In genomic region chr11:10349806-10350205, GRCh38 we compare ENCODE assay signal across 20 cellular contexts. TPM values are rescaled to one million over a fixed set of nuclear protein-coding genes. Genes with fewer than 3 reads are reported as not detected.
DNase-seq lines count a peak whose midpoint lies in the region; ATAC-seq, FAIRE-seq and TF ChIP-seq lines count a peak whose summit lies in the region.
"Had no signal": no experiment of that assay in that cellular context is flagged by ENCODE, and none has a peak within 500 bp of the region (broad histone marks: within the 10 kb centered on the region; RNA-seq: fewer than 3 reads in every experiment).

No MANE protein-coding gene starts in this region.

- H3K27me3 ChIP-seq in GM23248 (replicated peaks; ENCODE audit: insufficient read depth) (no peaks in the 10 kb centered on the region), IMR-90 (ENCODE audit: control insufficient read depth, insufficient read depth, low read length) (no peaks in the 10 kb centered on the region), parathyroid adenoma (ENCODE audit: control insufficient read depth, insufficient read depth, low read length) (no peaks in the 10 kb centered on the region), adrenal gland (no peaks in the 10 kb centered on the region)
- H3K27me3 ChIP-seq: brain microvascular endothelial cell, heart right ventricle, SJSA1, thyroid gland had no signal

- in situ Hi-C loops in GM23248 (cut with MboI) (no loop called here), IMR-90 (cut with MboI; ENCODE audit: low sequenced_read_pairs) (no loop called here)

- no peak for TF ChIP-seq CTCF in IMR-90 (conservative IDR thresholded peaks at IDR 0.05; ENCODE audit: low read depth, low read length)
- no peak for TF ChIP-seq CTCF in parathyroid adenoma (IDR thresholded peaks at IDR 0.05)
- no peak for TF ChIP-seq CTCF in adrenal gland (IDR thresholded peaks at IDR 0.05)

- H3K27ac ChIP-seq in GM23248: peak overlapping the region; percentile 57
- H3K27ac ChIP-seq in IMR-90 (ENCODE audit: insufficient read depth, low read length): no peak overlapping the region
- no peak overlapping the region for H3K27ac ChIP-seq in parathyroid adenoma
- no peak overlapping the region for H3K27ac ChIP-seq in adrenal gland
- H3K27ac ChIP-seq: thyroid gland had no signal

- peaks cover 8% of the 10 kb centered on the region for H3K9me1 ChIP-seq in IMR-90 (ENCODE audit: insufficient read depth, low read length)

- TF ChIP-seq POLR2A in IMR-90 (IDR thresholded peaks at IDR 0.05; ENCODE audit: low read depth, low read length): no peak
- no peak for TF ChIP-seq POLR2A in adrenal gland (IDR thresholded peaks at IDR 0.05)

- H2BK5ac ChIP-seq in IMR-90 (ENCODE audit: low read depth, low read length, poor library complexity, severe bottlenecking): peak overlapping the region; percentile 69

- H3K79me2 ChIP-seq in GM23248 (ENCODE audit: insufficient read depth): no peaks in the 10 kb centered on the region
- H3K79me2 ChIP-seq in parathyroid adenoma: no peaks in the 10 kb centered on the region

- no peaks in the 10 kb centered on the region for H3K79me1 ChIP-seq in IMR-90 (ENCODE audit: low read depth in 1 of 2, low read length in 2 of 2)

- H4K8ac ChIP-seq in IMR-90 (ENCODE audit: low read depth in 2 of 2, low read length in 2 of 2): peak overlapping the region in 1 of 2 experiments; percentile 28; a peak in 2 of 4 replicates

- H3K23ac ChIP-seq in IMR-90 (ENCODE audit: low read depth, low read length): 0 out of 2 replicates have a peak overlapping the region, but pooled peaks have one; percentile 8

- peaks cover 43% of the 10 kb centered on the region for H3K4me1 ChIP-seq in GM23248 (ENCODE audit: insufficient read depth)
- H3K4me1 ChIP-seq in IMR-90 (ENCODE audit: control insufficient read depth, insufficient read depth, low read length): peaks cover 23% of the 10 kb centered on the region
- peaks cover 23% of the 10 kb centered on the region for H3K4me1 ChIP-seq in parathyroid adenoma
- H3K4me1 ChIP-seq in adrenal gland (replicated peaks in 1 of 2): peaks cover 0 to 10% of the 10 kb centered on the region in 2 donors

- H3K4ac ChIP-seq in IMR-90 (ENCODE audit: low read depth, low read length): peak overlapping the region; percentile 55

- CTCF ChIA-PET in IMR-90 (lab: Yijun Ruan, JAX): interaction anchor here (1.2 to 2.2 kb wide), 2 partner anchors 17 to 24 kb away, joined by 3 to 7 read pairs; no protein-coding TSS in a partner anchor

- H3K18ac ChIP-seq in IMR-90 (ENCODE audit: low read depth, low read length): peak overlapping the region; percentile 79; the same call in 1 of the 2 replicates

- no peak overlapping the region for H3K56ac ChIP-seq in IMR-90 (ENCODE audit: extremely low read depth, insufficient read depth, low read length)

- H3K4me3 ChIP-seq in GM23248 (no peak overlapping the region), IMR-90 (ENCODE audit: insufficient read depth, low read depth, low read length) (no peak overlapping the region), parathyroid adenoma (ENCODE audit: low read depth, low read length) (no peak overlapping the region), adrenal gland (no peak overlapping the region)
- H3K4me3 ChIP-seq: heart right ventricle, lung, SJSA1, thyroid gland had no signal

- H4K5ac ChIP-seq in IMR-90 (ENCODE audit: low read depth, low read length): peak overlapping the region; percentile 34; the same call in 1 of the 2 replicates

- BruUV-seq in IMR-90 (replicated peaks; lab: Mats Ljungman, UMichigan): no TSS peak

- no peak overlapping the region for H3K9ac ChIP-seq in GM23248
- no peak overlapping the region for H3K9ac ChIP-seq in IMR-90 (ENCODE audit: low read depth, low read length)
- no peak overlapping the region for H3K9ac ChIP-seq in parathyroid adenoma

- H3K9me3 ChIP-seq in GM23248 (ENCODE audit: low read depth) (no peaks in the 10 kb centered on the region), IMR-90 (ENCODE audit: control insufficient read depth, insufficient read depth, low read length) (no peaks in the 10 kb centered on the region), parathyroid adenoma (ENCODE audit: control insufficient read depth, low read length) (no peaks in the 10 kb centered on the region), adrenal gland (replicated peaks in 1 of 3) (no peaks in the 10 kb centered on the region)
- H3K9me3 ChIP-seq: heart right ventricle, SJSA1, thyroid gland had no signal

- peaks cover 47% of the 10 kb centered on the region for H3F3A ChIP-seq in GM23248 (ENCODE audit: insufficient read depth)

- intact Hi-C loops in IMR-90 (cut with micrococcal nuclease) (loop anchor here (2.0 kb wide), 1 partner anchor 141 kb away; no protein-coding TSS in a partner anchor), adrenal gland (cut with DNase I) (no loop called here)

- H2BK20ac ChIP-seq in IMR-90 (ENCODE audit: low read depth, low read length): peak overlapping the region; percentile 61

- dilution Hi-C loops in IMR-90 (cut with HindIII; ENCODE audit: low sequenced_read_pairs, unreplicated experiment): no loop called here

- H4K20me1 ChIP-seq in GM23248 (ENCODE audit: insufficient read depth) (no peaks in the 10 kb centered on the region), IMR-90 (ENCODE audit: insufficient read depth, low read length) (no peaks in the 10 kb centered on the region)

- H2AK9ac ChIP-seq in IMR-90 (replicated peaks; ENCODE audit: low read depth, low read length, poor library complexity): peak overlapping the region; percentile 51

- no peak overlapping the region for H2AFZ ChIP-seq in GM23248
- H2AFZ ChIP-seq in IMR-90 (replicated peaks; ENCODE audit: low read length, poor library complexity): no peak overlapping the region
- H2AFZ ChIP-seq in parathyroid adenoma: peak overlapping the region; percentile 22

- H2BK15ac ChIP-seq in IMR-90 (ENCODE audit: low read depth, low read length): peak overlapping the region; percentile 49; the same call in 1 of the 3 replicates

- no peak for FAIRE-seq in RCC 7860 (lab: Jason Lieb, UNC)
- FAIRE-seq: colon had no signal

- H3K9me2 ChIP-seq in GM23248 (ENCODE audit: insufficient read depth): no peaks in the 10 kb centered on the region

- H4K91ac ChIP-seq in IMR-90 (ENCODE audit: insufficient read depth, low read depth, low read length): peak overlapping the region; percentile 66

- H3K4me2 ChIP-seq in GM23248 (ENCODE audit: unreplicated experiment) (peak overlapping the region; percentile 12), IMR-90 (ENCODE audit: low read depth, low read length) (no peak overlapping the region), parathyroid adenoma (ENCODE audit: low read length) (no peak overlapping the region)

- WGBS in GM23248 (ENCODE audit: low coverage in 1 of 2, low lambda C conversion rate in 2 of 2, missing lambda C conversion rate in 2 of 2), 2 experiments: 95 to 100% methylated on average over 1 of the region's 1 CpG
- WGBS in IMR-90 (ENCODE audit: extremely low coverage in 2 of 2, insufficient read length in 1 of 2), 2 experiments: no CpG with 5 or more reads among the region's 1 CpG
- WGBS in adrenal gland, 4 donors: 90 to 95% (median 93%) methylated on average over 1 of the region's 1 CpG

- H3K14ac ChIP-seq in IMR-90 (replicated peaks; ENCODE audit: low read depth, low read length): peak overlapping the region; percentile 62

- POLR2A ChIA-PET in IMR-90 (lab: Charles Lee; ENCODE audit: unreplicated experiment): no interaction called here

- DNase-seq in GM23248 (no peak), IMR-90 (no peak), RCC 7860 (ENCODE audit: low spot score) (peak; percentile 8), adrenal gland (no peak)
- DNase-seq: activated CD4-positive, CD25-positive, alpha-beta regulatory T cell; activated T-cell treated with anti-CD3 and anti-CD28 coated beads, Interleukin-2, amount 50 U/mL, for 4 hours; AML-193; heart right ventricle; NCI-H1930; nucleus accumbens; right cardiac atrium; thyroid gland had no signal

- no peak for ATAC-seq in IMR-90 (ENCODE audit: low read depth)
- no peak for ATAC-seq in HG03135 (IDR thresholded peaks at IDR 0.05; ENCODE audit: unreplicated experiment)
- ATAC-seq in HG02981 (IDR thresholded peaks at IDR 0.05; ENCODE audit: unreplicated experiment): no peak
- ATAC-seq: activated T-cell treated with anti-CD3 and anti-CD28 coated beads, Interleukin-2, amount 50 U/mL, for 4 hours; heart right ventricle; right cardiac atrium; stimulated activated memory B cell treated with anti-CD40 and anti-IgM and Interleukin-4, amounts not matched to agents 10 μg/mL and 1 μg/mL and 100 μg/mL, for 72 hours had no signal

- H2AK5ac ChIP-seq in IMR-90 (ENCODE audit: low read depth, low read length): peak overlapping the region; percentile 67

- H3K36me3 ChIP-seq in GM23248 (ENCODE audit: low read depth) (no peaks in the 10 kb centered on the region), IMR-90 (ENCODE audit: control insufficient read depth, insufficient read depth, low read length) (no peaks in the 10 kb centered on the region), parathyroid adenoma (ENCODE audit: control insufficient read depth, insufficient read depth, low read length) (no peaks in the 10 kb centered on the region), adrenal gland (replicated peaks in 1 of 2) (no peaks in the 10 kb centered on the region)
- H3K36me3 ChIP-seq: brain microvascular endothelial cell, heart right ventricle, SJSA1, thyroid gland had no signal

- TF ChIP-seq RAD21 in IMR-90 (IDR thresholded peaks at IDR 0.05; ENCODE audit: low read length): no peak

- H2BK120ac ChIP-seq in IMR-90 (ENCODE audit: low read depth, low read length): peak overlapping the region; percentile 55

TF ChIP-seq in IMR-90, 13 proteins besides CTCF, POLR2A, EP300 and RAD21 (continues in another document):
- TF ChIP-seq CEBPB (IDR thresholded peaks at IDR 0.05; ENCODE audit: low read depth, low read length) (no peak), MAZ (IDR thresholded peaks at IDR 0.05; ENCODE audit: borderline replicate concordance, low read depth, low read length) (no peak), MXI1 (IDR thresholded peaks at IDR 0.05; ENCODE audit: borderline replicate concordance, low read depth, low read length) (no peak)

RNA-seq across cellular contexts. Expression of gene ADM, which starts 44.9 kb away (rescaled TPM):
- 537 and 551 TPM in 2 replicates for total RNA-seq in GM23248 (2014; rRNA removed; shearing (Covaris generic))
- polyA plus RNA-seq in GM23248 (2016; fragmentation: Nextera tagmentation; extraction: Ambion mirVana) (451 and 460 TPM in 2 replicates), IMR-90 (2012; rRNA removed) (268 and 357 TPM in 2 replicates), adrenal gland (10 to 100 TPM in 2 of 3 donors, 1 to 10 TPM in 1; 6.9 to 27.6 (median 26.3) TPM)
- total RNA-seq in IMR-90 (2012; rRNA removed) (328 and 559 TPM in 2 replicates), adrenal gland (10 to 100 TPM in 7 of 8 donors, 1 to 10 TPM in 1; 3.6 to 55.7 (median 15.8) TPM)
- 627 and 1,317 TPM in 2 replicates for polyA plus RNA-seq in IMR-90 (2012; cell fraction: cytosol; rRNA removed)
- polyA plus RNA-seq in IMR-90 (2012; cell fraction: nucleus; rRNA removed; ENCODE audit: low replicate concordance): 480 and 671 TPM in 2 replicates

RNA-seq across cellular contexts. Expression of gene SBF2, which starts 55.8 kb away (rescaled TPM):
- 32.7 and 42.7 TPM in 2 replicates for total RNA-seq in GM23248 (2014; rRNA removed; shearing (Covaris generic))
- polyA plus RNA-seq in GM23248 (2016; fragmentation: Nextera tagmentation; extraction: Ambion mirVana) (18.8 and 21.9 TPM in 2 replicates), IMR-90 (2012; rRNA removed) (21.7 and 23.8 TPM in 2 replicates), adrenal gland (10 to 100 TPM; 12.5 to 23.5 (median 15.9) TPM)
- total RNA-seq in IMR-90 (2012; rRNA removed) (45.8 and 51.8 TPM in 2 replicates), adrenal gland (10 to 100 TPM; 32.1 to 60.7 (median 41.8) TPM)
- polyA plus RNA-seq in IMR-90 (2012; cell fraction: cytosol; rRNA removed): 7.6 and 9.9 TPM in 2 replicates
- polyA plus RNA-seq in IMR-90 (2012; cell fraction: nucleus; rRNA removed; ENCODE audit: low replicate concordance): 13.3 and 78.3 TPM in 2 replicates
